1 cellular context compared by ENCODE assay signal in genomic region chr14:53273671-53274072, GRCh38.
TF ChIP-seq lines count a peak whose summit lies in the region.

No MANE protein-coding gene starts in this region.

TF ChIP-seq in GM23338, 12 proteins besides CTCF, POLR2A, EP300 and RAD21 (continued from another document):
- no peak for TF ChIP-seq ZNF462 (CRISPR knock-in tag; IDR thresholded peaks at IDR 0.05)
- no peak for TF ChIP-seq CREB1 (CRISPR knock-in tag; IDR thresholded peaks at IDR 0.05; ENCODE audit: low read depth)
- no peak for TF ChIP-seq ZNF331 (CRISPR knock-in tag; IDR thresholded peaks at IDR 0.05; ENCODE audit: low read depth)
- no peak for TF ChIP-seq ZNF114 (CRISPR knock-in tag; IDR thresholded peaks at IDR 0.05)
